In genomic region chr2:163319006-163319405, GRCh38 we compare ENCODE assay signal across 19 cellular contexts.
DNase-seq lines count a peak whose midpoint lies in the region; ATAC-seq and TF ChIP-seq lines count a peak whose summit lies in the region.
"Had no signal": no experiment of that assay in that cellular context is flagged by ENCODE, and none has a peak within 500 bp of the region (broad histone marks: within the 10 kb centered on the region; RNA-seq: fewer than 3 reads in every experiment).

No MANE protein-coding gene starts in this region.

- H3K9me3 Mint-ChIP-seq in activated T-cell treated with anti-CD3 and anti-CD28 coated beads, Interleukin-2, amount 50 U/mL, for 4 hours: peaks cover 4% of the 10 kb centered on the region

- H3K4me1 Mint-ChIP-seq in activated T-cell treated with anti-CD3 and anti-CD28 coated beads, Interleukin-2, amount 50 U/mL, for 4 hours (ENCODE audit: low read depth): no peaks in the 10 kb centered on the region

- H3K4me2 ChIP-seq in GM23248 (ENCODE audit: unreplicated experiment): no peak overlapping the region

- ATAC-seq in activated T-cell treated with anti-CD3 and anti-CD28 coated beads, Interleukin-2, amount 50 U/mL, for 4 hours: no peak
- ATAC-seq: GM12878, Right ventricle myocardium inferior had no signal

- no peaks in the 10 kb centered on the region for H3K79me2 ChIP-seq in GM23248 (ENCODE audit: insufficient read depth)
- H3K79me2 ChIP-seq: parathyroid adenoma had no signal

- no peaks in the 10 kb centered on the region for H3K27me3 Mint-ChIP-seq in activated T-cell treated with anti-CD3 and anti-CD28 coated beads, Interleukin-2, amount 50 U/mL, for 4 hours (ENCODE audit: low read depth)

- H3F3A ChIP-seq in GM23248 (ENCODE audit: insufficient read depth): no peaks in the 10 kb centered on the region

- H3K4me3 Mint-ChIP-seq in activated T-cell treated with anti-CD3 and anti-CD28 coated beads, Interleukin-2, amount 50 U/mL, for 4 hours: no peak overlapping the region

- H3K9ac ChIP-seq in GM23248: no peak overlapping the region
- H3K9ac ChIP-seq: parathyroid adenoma had no signal

- H3K4me1 ChIP-seq in GM23248 (ENCODE audit: insufficient read depth): no peaks in the 10 kb centered on the region
- H3K4me1 ChIP-seq: parathyroid adenoma had no signal

- H3K9me2 ChIP-seq in GM23248 (ENCODE audit: insufficient read depth): no peaks in the 10 kb centered on the region

- no peaks in the 10 kb centered on the region for H3K36me3 Mint-ChIP-seq in activated T-cell treated with anti-CD3 and anti-CD28 coated beads, Interleukin-2, amount 50 U/mL, for 4 hours (ENCODE audit: insufficient read depth)

- no peaks in the 10 kb centered on the region for H3K27me3 ChIP-seq in GM23248 (replicated peaks; ENCODE audit: insufficient read depth)

- in situ Hi-C loops in GM23248 (cut with MboI): no loop called here
- in situ Hi-C loops in astrocyte of the spinal cord (cut with HindIII; ENCODE audit: low sequenced_read_pairs): no loop called here

- H2AFZ ChIP-seq in GM23248: no peak overlapping the region
- H2AFZ ChIP-seq: parathyroid adenoma had no signal

- no peak overlapping the region for H3K4me3 ChIP-seq in GM23248
- no peak overlapping the region for H3K4me3 ChIP-seq in astrocyte of the spinal cord (ENCODE audit: low read depth, low read length)
- H3K4me3 ChIP-seq: GM12878 had no signal

- no peak overlapping the region for H3K27ac ChIP-seq in GM23248
- H3K27ac ChIP-seq: parathyroid adenoma had no signal

- H4K20me1 ChIP-seq in GM23248 (ENCODE audit: insufficient read depth): no peaks in the 10 kb centered on the region

- DNase-seq in GM23248 (peak; percentile 51), MV-4-11 (lab: John Stamatoyannopoulos, UW) (peak; percentile 90), astrocyte of the spinal cord (ENCODE audit: low read depth, low spot score) (peak; percentile 45), fibroblast of the conjunctiva (ENCODE audit: low read depth) (peak; percentile 26), COLO668 (lab: John Stamatoyannopoulos, UW; ENCODE audit: unreplicated experiment) (no peak), GM19240 (ENCODE audit: insufficient read length, low spot score) (no peak)
- DNase-seq in stimulated activated CD8-positive, alpha-beta memory T cell treated with anti-CD3 and anti-CD28 coated beads, Interleukin-4, amount 100 ng/mL, for 48 hours: no peak
- no peak for DNase-seq in activated T-cell treated with anti-CD3 and anti-CD28 coated beads, Interleukin-2, amount 50 U/mL, for 4 hours
- DNase-seq: activated CD4-positive, CD25-positive, alpha-beta regulatory T cell treated with anti-CD3 and anti-CD28 coated beads, Interleukin-2, amount 50 U/mL, for 72 hours; activated effector memory CD4-positive, alpha-beta T cell treated with Interleukin-2 at 50 U/mL for 16 hours; GDM1; NCI-H1417; NCI-H2171; NCI-H774; stimulated activated CD4-positive, alpha-beta T cell treated with anti-CD3 and anti-CD28 coated beads, Interleukin-2, amount 100 ng/mL, for 48 hours; substantia nigra had no signal

- TF ChIP-seq CTCF in astrocyte of the spinal cord (IDR thresholded peaks at IDR 0.05; ENCODE audit: low read depth, low read length): no peak

- 46 to 63% methylated on average over 2 of the region's 2 CpGs for WGBS in GM23248 (ENCODE audit: low coverage in 1 of 2, low lambda C conversion rate in 2 of 2, missing lambda C conversion rate in 2 of 2), 2 experiments

- H3K9me3 ChIP-seq in GM23248 (ENCODE audit: low read depth): no peaks in the 10 kb centered on the region

- no peaks in the 10 kb centered on the region for H3K36me3 ChIP-seq in GM23248 (ENCODE audit: low read depth)

Comparison
In these comparisons a context has a peak if more than half of its experiments do, and no peak if none do; other contexts are left out.
1. DNase-seq: peak in GM23248 (single experiment), MV-4-11 (single experiment), astrocyte of the spinal cord (single experiment) and fibroblast of the conjunctiva (single experiment); none in stimulated activated CD8-positive, alpha-beta memory T cell treated with anti-CD3 and anti-CD28 coated beads, Interleukin-4, amount 100 ng/mL, for 48 hours (single experiment), COLO668 (single experiment), activated T-cell treated with anti-CD3 and anti-CD28 coated beads, Interleukin-2, amount 50 U/mL, for 4 hours (single experiment) and GM19240 (single experiment).